23 cellular contexts compared by ENCODE assay signal in genomic region chr4:171599628-171600027, GRCh38.
"Had no signal": no experiment of that assay in that cellular context is flagged by ENCODE, and none has a peak within 500 bp of the region (broad histone marks: within the 10 kb centered on the region; RNA-seq: fewer than 3 reads in every experiment).

No MANE protein-coding gene starts in this region.

- H3K4me1 Mint-ChIP-seq: stimulated activated effector memory CD8-positive, alpha-beta T cell treated with anti-CD3 and anti-CD28 coated beads, Interleukin-12 subunit alpha, Interleukin-12 subunit beta, amount 100 ng/mL, for 72 hours; stimulated activated memory B cell treated with anti-CD40 and anti-IgM and Interleukin-4, amounts not matched to agents 10 μg/mL and 1 μg/mL and 100 μg/mL, for 72 hours; stimulated activated naive CD8-positive, alpha-beta T cell treated with anti-CD3 and anti-CD28 coated beads, Interleukin-15, amount 100 ng/mL, for 72 hours had no signal

- ATAC-seq: stimulated activated effector memory CD8-positive, alpha-beta T cell treated with anti-CD3 and anti-CD28 coated beads, Interleukin-12 subunit alpha, Interleukin-12 subunit beta, amount 100 ng/mL, for 72 hours; stimulated activated memory B cell treated with anti-CD40 and anti-IgM and Interleukin-4, amounts not matched to agents 10 μg/mL and 1 μg/mL and 100 μg/mL, for 72 hours; stimulated activated naive CD8-positive, alpha-beta T cell treated with anti-CD3 and anti-CD28 coated beads, Interleukin-15, amount 100 ng/mL, for 72 hours; stimulated activated naive CD8-positive, alpha-beta T cell treated with anti-CD3 and anti-CD28 coated beads, Interleukin-15, Interleukin-2, amounts not matched to agents 100 U/mL and 50 U/mL, for 24 hours; upper lobe of right lung had no signal

- H3K27ac Mint-ChIP-seq: stimulated activated effector memory CD8-positive, alpha-beta T cell treated with anti-CD3 and anti-CD28 coated beads, Interleukin-12 subunit alpha, Interleukin-12 subunit beta, amount 100 ng/mL, for 72 hours; stimulated activated memory B cell treated with anti-CD40 and anti-IgM and Interleukin-4, amounts not matched to agents 10 μg/mL and 1 μg/mL and 100 μg/mL, for 72 hours; stimulated activated naive CD8-positive, alpha-beta T cell treated with anti-CD3 and anti-CD28 coated beads, Interleukin-15, amount 100 ng/mL, for 72 hours; stimulated activated naive CD8-positive, alpha-beta T cell treated with anti-CD3 and anti-CD28 coated beads, Interleukin-15, Interleukin-2, amounts not matched to agents 100 ng/mL and 50 ng/mL, for 24 hours; type B pancreatic cell had no signal

- H3K9me3 Mint-ChIP-seq: stimulated activated memory B cell treated with anti-CD40 and anti-IgM and Interleukin-4, amounts not matched to agents 10 μg/mL and 1 μg/mL and 100 μg/mL, for 72 hours; stimulated activated naive CD8-positive, alpha-beta T cell treated with anti-CD3 and anti-CD28 coated beads, Interleukin-15, amount 100 ng/mL, for 72 hours had no signal

- H3K36me3 Mint-ChIP-seq: stimulated activated effector memory CD8-positive, alpha-beta T cell treated with anti-CD3 and anti-CD28 coated beads, Interleukin-12 subunit alpha, Interleukin-12 subunit beta, amount 100 ng/mL, for 72 hours; stimulated activated memory B cell treated with anti-CD40 and anti-IgM and Interleukin-4, amounts not matched to agents 10 μg/mL and 1 μg/mL and 100 μg/mL, for 72 hours; type B pancreatic cell had no signal

- H3K27me3 Mint-ChIP-seq: stimulated activated memory B cell treated with anti-CD40 and anti-IgM and Interleukin-4, amounts not matched to agents 10 μg/mL and 1 μg/mL and 100 μg/mL, for 72 hours; stimulated activated naive CD8-positive, alpha-beta T cell treated with anti-CD3 and anti-CD28 coated beads, Interleukin-15, amount 100 ng/mL, for 72 hours; stimulated activated naive CD8-positive, alpha-beta T cell treated with anti-CD3 and anti-CD28 coated beads, Interleukin-15, Interleukin-2, amounts not matched to agents 100 ng/mL and 50 ng/mL, for 24 hours; type B pancreatic cell had no signal

- DNase-seq: stimulated activated CD4-positive, alpha-beta T cell treated with anti-CD3 and anti-CD28 coated beads, Interleukin-2, amount 100 ng/mL, for 48 hours; stimulated activated CD4-positive, alpha-beta T cell treated with anti-CD3 and anti-CD28 coated beads, Interleukin-4, amount 100 ng/mL, for 1 hour; stimulated activated CD4-positive, alpha-beta T cell treated with anti-CD3 and anti-CD28 coated beads, Interleukin-4, amount 100 ng/mL, for 24 hours; stimulated activated CD4-positive, alpha-beta T cell treated with anti-CD3 and anti-CD28 coated beads, Interleukin-4, amount 100 ng/mL, for 4 hours; stimulated activated CD8-positive, alpha-beta memory T cell treated with anti-CD3 and anti-CD28 coated beads, Interleukin-4, amount 100 ng/mL, for 48 hours; stimulated activated naive CD4-positive, alpha-beta T cell; stimulated activated naive CD4-positive, alpha-beta T cell treated with Interleukin-2 at 50 U/mL for 16 hours; stimulated activated naive CD8-positive, alpha-beta T cell treated with anti-CD3 and anti-CD28 coated beads, Interleukin-15, amount 100 ng/mL, for 72 hours; stimulated activated naive CD8-positive, alpha-beta T cell treated with anti-CD3 and anti-CD28 coated beads, Interleukin-15, Interleukin-2, amounts not matched to agents 100 U/mL and 50 U/mL, for 24 hours; stomach; substantia nigra; testis; thyroid gland; tibial artery; transverse colon; trophoblast cell; upper lobe of left lung; upper lobe of right lung; uterus had no signal

- H3K4me3 Mint-ChIP-seq: stimulated activated effector memory CD8-positive, alpha-beta T cell treated with anti-CD3 and anti-CD28 coated beads, Interleukin-12 subunit alpha, Interleukin-12 subunit beta, amount 100 ng/mL, for 72 hours; stimulated activated memory B cell treated with anti-CD40 and anti-IgM and Interleukin-4, amounts not matched to agents 10 μg/mL and 1 μg/mL and 100 μg/mL, for 72 hours; stimulated activated naive CD8-positive, alpha-beta T cell treated with anti-CD3 and anti-CD28 coated beads, Interleukin-15, amount 100 ng/mL, for 72 hours; stimulated activated naive CD8-positive, alpha-beta T cell treated with anti-CD3 and anti-CD28 coated beads, Interleukin-15, Interleukin-2, amounts not matched to agents 100 ng/mL and 50 ng/mL, for 24 hours; type B pancreatic cell had no signal
